ENCODE assay signal across 1 cellular context in genomic region chrX:118817257-118817656, GRCh38. TPM values are rescaled to one million over a fixed set of nuclear protein-coding genes. Genes with fewer than 3 reads are reported as not detected.
"Had no signal": no experiment of that assay in that cellular context is flagged by ENCODE, and none has a peak within 500 bp of the region (broad histone marks: within the 10 kb centered on the region; RNA-seq: fewer than 3 reads in every experiment).

No MANE protein-coding gene starts in this region.

RNA-seq across cellular contexts. Expression of gene ZCCHC12, which starts 6.4 kb away (rescaled TPM):
- total RNA-seq: G401 had no signal
